Comparison of ENCODE assay signal across 22 cellular contexts in the genomic region with DNA sequence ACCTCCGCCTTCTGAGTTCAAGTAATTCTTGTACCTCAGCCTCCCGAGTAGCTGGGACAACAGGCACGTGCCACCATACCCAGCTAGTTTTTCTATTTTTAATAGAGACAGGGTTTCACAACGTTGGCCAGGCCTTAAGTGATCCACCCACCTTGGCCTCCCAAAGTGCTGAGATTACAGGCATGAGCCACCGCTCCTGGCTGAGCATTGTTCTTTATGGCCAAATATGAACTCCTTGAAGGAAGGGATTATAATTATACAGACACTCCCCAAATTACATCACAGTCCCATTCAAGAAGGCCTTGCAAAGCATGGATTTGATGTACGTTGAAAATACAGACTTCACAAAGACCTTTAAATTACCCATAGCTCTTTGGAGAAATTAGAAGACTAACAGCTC.
"Had no signal": no experiment of that assay in that cellular context is flagged by ENCODE, and none has a peak within 500 bp of the region (broad histone marks: within the 10 kb centered on the region; RNA-seq: fewer than 3 reads in every experiment).

No MANE protein-coding gene starts in this region.

- H3K27ac ChIP-seq: cardiac muscle cell, foreskin keratinocyte, lower lobe of right lung, sigmoid colon, tibial nerve had no signal

- H3K36me3 Mint-ChIP-seq: activated naive CD8-positive, alpha-beta T cell treated with anti-CD3 and anti-CD28 coated beads, Interleukin-2, amount 10 ng/mL, durations not matched to agents 7 days and 5 days; naive thymus-derived CD4-positive, alpha-beta T cell had no signal

- DNase-seq: activated CD4-positive, alpha-beta memory T cell treated with anti-CD3 and anti-CD28 coated beads, Interleukin-2, amount 10 ng/mL, durations not matched to agents 7 days and 5 days; activated CD4-positive, alpha-beta T cell treated with anti-CD3 and anti-CD28 coated beads for 48 hours; activated effector memory CD4-positive, alpha-beta T cell treated with Interleukin-2 at 50 U/mL for 16 hours; activated naive CD4-positive, alpha-beta T cell treated with anti-CD3 and anti-CD28 coated beads for 36 hours; activated naive CD8-positive, alpha-beta T cell treated with anti-CD3 and anti-CD28 coated beads, Interleukin-2, amount 10 ng/mL, durations not matched to agents 7 days and 5 days; activated T-cell treated with anti-CD3 and anti-CD28 coated beads, Interleukin-2, amount 50 U/mL, for 72 hours; amygdala; effector CD4-positive, alpha-beta T cell; kidney; lower lobe of right lung; naive thymus-derived CD4-positive, alpha-beta T cell; occipital lobe; retina; sigmoid colon; stimulated activated CD4-positive, alpha-beta T cell treated with anti-CD3 and anti-CD28 coated beads, Interleukin-4, amount 100 ng/mL, for 1 hour; T1000 had no signal

- H3K9me3 ChIP-seq: lower lobe of right lung, sigmoid colon, tibial nerve had no signal

- H3K36me3 ChIP-seq: cardiac muscle cell, lower lobe of right lung, sigmoid colon, tibial nerve had no signal

- H3K4me1 ChIP-seq: foreskin keratinocyte, lower lobe of right lung had no signal

- H3K27ac Mint-ChIP-seq: activated CD4-positive, alpha-beta memory T cell treated with anti-CD3 and anti-CD28 coated beads, Interleukin-2, amount 10 ng/mL, durations not matched to agents 7 days and 5 days; activated naive CD4-positive, alpha-beta T cell treated with anti-CD3 and anti-CD28 coated beads for 36 hours; activated naive CD8-positive, alpha-beta T cell treated with anti-CD3 and anti-CD28 coated beads, Interleukin-2, amount 10 ng/mL, durations not matched to agents 7 days and 5 days; naive thymus-derived CD4-positive, alpha-beta T cell; stimulated activated naive CD8-positive, alpha-beta T cell treated with anti-CD3 and anti-CD28 coated beads, Interleukin-15, Interleukin-2, amounts not matched to agents 100 ng/mL and 50 ng/mL, for 24 hours; T-helper 1 cell treated with Interleukin-12 subunit alpha and Interleukin-12 subunit beta and Interleukin-4 antibody, amounts not matched to agents 30 μg/mL and 1 μg/mL, for 36 hours had no signal

- H3K4me1 Mint-ChIP-seq: activated CD4-positive, alpha-beta memory T cell treated with anti-CD3 and anti-CD28 coated beads, Interleukin-2, amount 10 ng/mL, durations not matched to agents 7 days and 5 days; activated naive CD8-positive, alpha-beta T cell treated with anti-CD3 and anti-CD28 coated beads, Interleukin-2, amount 10 ng/mL, durations not matched to agents 7 days and 5 days; naive thymus-derived CD4-positive, alpha-beta T cell had no signal

- H3K9me3 Mint-ChIP-seq: activated naive CD4-positive, alpha-beta T cell treated with anti-CD3 and anti-CD28 coated beads for 36 hours; T-helper 1 cell treated with Interleukin-12 subunit alpha and Interleukin-12 subunit beta and Interleukin-4 antibody, amounts not matched to agents 30 μg/mL and 1 μg/mL, for 36 hours had no signal

- H3K27me3 Mint-ChIP-seq: activated CD4-positive, alpha-beta memory T cell treated with anti-CD3 and anti-CD28 coated beads, Interleukin-2, amount 10 ng/mL, durations not matched to agents 7 days and 5 days; activated naive CD8-positive, alpha-beta T cell treated with anti-CD3 and anti-CD28 coated beads, Interleukin-2, amount 10 ng/mL, durations not matched to agents 7 days and 5 days; stimulated activated naive CD8-positive, alpha-beta T cell treated with anti-CD3 and anti-CD28 coated beads, Interleukin-15, Interleukin-2, amounts not matched to agents 100 ng/mL and 50 ng/mL, for 24 hours had no signal

- H3K4me3 Mint-ChIP-seq: activated CD4-positive, alpha-beta memory T cell treated with anti-CD3 and anti-CD28 coated beads, Interleukin-2, amount 10 ng/mL, durations not matched to agents 7 days and 5 days; activated naive CD4-positive, alpha-beta T cell treated with anti-CD3 and anti-CD28 coated beads for 36 hours; activated naive CD8-positive, alpha-beta T cell treated with anti-CD3 and anti-CD28 coated beads, Interleukin-2, amount 10 ng/mL, durations not matched to agents 7 days and 5 days; naive thymus-derived CD4-positive, alpha-beta T cell; neural crest cell; stimulated activated naive CD8-positive, alpha-beta T cell treated with anti-CD3 and anti-CD28 coated beads, Interleukin-15, Interleukin-2, amounts not matched to agents 100 ng/mL and 50 ng/mL, for 24 hours; T-helper 1 cell treated with Interleukin-12 subunit alpha and Interleukin-12 subunit beta and Interleukin-4 antibody, amounts not matched to agents 30 μg/mL and 1 μg/mL, for 36 hours had no signal

- H3K27me3 ChIP-seq: cardiac muscle cell, sigmoid colon, tibial nerve had no signal

- ATAC-seq: foreskin keratinocyte had no signal

- H3K4me3 ChIP-seq: cardiac muscle cell, lower lobe of right lung, sigmoid colon, tibial nerve had no signal
